Comparison of ENCODE assay signal across 17 cellular contexts in genomic region chr2:162232027-162232426, GRCh38. TPM values are rescaled to one million over a fixed set of nuclear protein-coding genes. Genes with fewer than 3 reads are reported as not detected.
"Had no signal": no experiment of that assay in that cellular context is flagged by ENCODE, and none has a peak within 500 bp of the region (broad histone marks: within the 10 kb centered on the region; RNA-seq: fewer than 3 reads in every experiment).

No MANE protein-coding gene starts in this region.

- FAIRE-seq: endometrium had no signal

- H3K4me3 ChIP-seq: heart left ventricle, ovary, right atrium auricular region, sigmoid colon, skin epidermis, stomach, uterus had no signal

- H3K36me3 Mint-ChIP-seq: natural killer cell had no signal

- H3K27ac Mint-ChIP-seq: natural killer cell, type B pancreatic cell had no signal

- H3K4me1 ChIP-seq: right atrium auricular region, sigmoid colon, stomach had no signal

- H3K4me1 Mint-ChIP-seq: natural killer cell had no signal

- H3K4me3 Mint-ChIP-seq: natural killer cell, neural crest cell, type B pancreatic cell had no signal

- H3K27me3 Mint-ChIP-seq: type B pancreatic cell had no signal

- ATAC-seq: heart left ventricle, natural killer cell had no signal

- H3K9me3 Mint-ChIP-seq: natural killer cell, neural crest cell had no signal

- H3K27me3 ChIP-seq: heart left ventricle, ovary, right atrium auricular region, sigmoid colon, stomach, uterus had no signal

- H3K36me3 ChIP-seq: heart left ventricle, ovary, right atrium auricular region, sigmoid colon, stomach, uterus had no signal

- DNase-seq: effector memory CD4-positive, alpha-beta T cell; heart left ventricle; hippocampal formation; kidney glomerular epithelial cell; natural killer cell; ovary; sigmoid colon; stimulated activated CD4-positive, alpha-beta T cell treated with anti-CD3 and anti-CD28 coated beads, Interleukin-12 subunit alpha, Interleukin-12 subunit beta, amount 100 ng/mL, for 4 hours; stimulated activated naive CD4-positive, alpha-beta T cell; stomach; substantia nigra; uterus had no signal

- H3K9me3 ChIP-seq: heart left ventricle, ovary, right atrium auricular region, stomach, uterus had no signal

- H3K27ac ChIP-seq: heart left ventricle, ovary, right atrium auricular region, stomach had no signal

RNA-seq across cellular contexts. Expression of gene FAP, which starts 11.2 kb away (rescaled TPM):
- total RNA-seq: natural killer cell, neural crest cell had no signal
